Comparison of ENCODE assay signal across 18 cellular contexts in genomic region chr6:165701005-165701404, GRCh38. TPM values are rescaled to one million over a fixed set of nuclear protein-coding genes. Genes with fewer than 3 reads are reported as not detected.
DNase-seq lines count a peak whose midpoint lies in the region; ATAC-seq and TF ChIP-seq lines count a peak whose summit lies in the region.
"Had no signal": no experiment of that assay in that cellular context is flagged by ENCODE, and none has a peak within 500 bp of the region (broad histone marks: within the 10 kb centered on the region; RNA-seq: fewer than 3 reads in every experiment).

No MANE protein-coding gene starts in this region.

- TF ChIP-seq POLR2A in IMR-90 (IDR thresholded peaks at IDR 0.05; ENCODE audit: low read depth, low read length) = no peak

- TF ChIP-seq CTCF in IMR-90 (conservative IDR thresholded peaks at IDR 0.05; ENCODE audit: low read depth, low read length) (no peak), chondrocyte (IDR thresholded peaks at IDR 0.05) (no peak), heart right ventricle (IDR thresholded peaks at IDR 0.05) (no peak)

- H2AFZ ChIP-seq in IMR-90 (replicated peaks; ENCODE audit: low read length, poor library complexity) (no peak overlapping the region), trophoblast cell (ENCODE audit: insufficient read depth, low read length, poor library complexity) (no peak overlapping the region)

- H2BK5ac ChIP-seq in IMR-90 (ENCODE audit: low read depth, low read length, poor library complexity, severe bottlenecking) (no peak overlapping the region), trophoblast cell (ENCODE audit: low read depth, low read length, poor library complexity) (no peak overlapping the region)

- H3K27ac Mint-ChIP-seq in chondrocyte (ENCODE audit: unreplicated experiment) = peak overlapping the region; percentile 70
- H3K27ac Mint-ChIP-seq: CD8-positive, alpha-beta memory T cell had no signal

- H3K27me3 ChIP-seq in IMR-90 (ENCODE audit: control insufficient read depth, insufficient read depth, low read length) (no peaks in the 10 kb centered on the region), heart right ventricle (no peaks in the 10 kb centered on the region), trophoblast cell (ENCODE audit: insufficient read depth, low read length) (no peaks in the 10 kb centered on the region)
- H3K27me3 ChIP-seq: BLaER1 treated with 17β-estradiol and CSF1 and Interleukin-3, amounts not matched to agents 10 nM and 100 nM; SJCRH30 had no signal

- no peak overlapping the region for H2AK5ac ChIP-seq in IMR-90 (ENCODE audit: low read depth, low read length)
- H2AK5ac ChIP-seq in trophoblast cell (ENCODE audit: low read length) = no peak overlapping the region

- H4K5ac ChIP-seq in IMR-90 (ENCODE audit: low read depth, low read length) = no peak overlapping the region

- no peak overlapping the region for H4K91ac ChIP-seq in IMR-90 (ENCODE audit: insufficient read depth, low read depth, low read length)
- H4K91ac ChIP-seq in trophoblast cell (ENCODE audit: low read depth, low read length) = no peak overlapping the region

- no peaks in the 10 kb centered on the region for H3K36me3 ChIP-seq in IMR-90 (ENCODE audit: control insufficient read depth, insufficient read depth, low read length)
- no peaks in the 10 kb centered on the region for H3K36me3 ChIP-seq in heart right ventricle
- no peaks in the 10 kb centered on the region for H3K36me3 ChIP-seq in trophoblast cell (ENCODE audit: control insufficient read depth in 1 of 2, insufficient read depth in 2 of 2, low read length in 2 of 2)
- H3K36me3 ChIP-seq: BLaER1 treated with 17β-estradiol and CSF1 and Interleukin-3, amounts not matched to agents 10 nM and 100 nM; SJCRH30 had no signal

- H3K4me2 ChIP-seq in IMR-90 (ENCODE audit: low read depth, low read length) = peak overlapping the region; percentile 2; the same call in 1 of the 2 replicates
- H3K4me2 ChIP-seq in trophoblast cell (ENCODE audit: low read length) = peak overlapping the region; percentile 32
- H3K4me2 ChIP-seq: A549; BLaER1 treated with 17β-estradiol and CSF1 and Interleukin-3, amounts not matched to agents 10 nM and 100 nM had no signal

- H3K4me1 ChIP-seq in IMR-90 (ENCODE audit: control insufficient read depth, insufficient read depth, low read length) (peaks cover 10% of the 10 kb centered on the region), heart right ventricle (peaks cover 0 to 51% (median 9%) of the 10 kb centered on the region in 9 donors), trophoblast cell (ENCODE audit: control insufficient read depth in 1 of 2, insufficient read depth in 2 of 2, low read length in 2 of 2) (peaks cover 8 to 17% of the 10 kb centered on the region in 2 experiments)
- H3K4me1 ChIP-seq: BLaER1 treated with 17β-estradiol and CSF1 and Interleukin-3, amounts not matched to agents 10 nM and 100 nM; SJCRH30 had no signal

- H3K9me1 ChIP-seq in IMR-90 (ENCODE audit: insufficient read depth, low read length) = peaks cover 14% of the 10 kb centered on the region

- TF ChIP-seq RAD21 in IMR-90 (IDR thresholded peaks at IDR 0.05; ENCODE audit: low read length) = no peak

- H4K8ac ChIP-seq in IMR-90 (ENCODE audit: low read depth in 2 of 2, low read length in 2 of 2) (0 out of 4 replicates have a peak overlapping the region, but pooled peaks of 1 of the 2 experiments have one; percentile 28), trophoblast cell (ENCODE audit: low read depth, low read length) (no peak overlapping the region)

- no peak overlapping the region for H2BK15ac ChIP-seq in IMR-90 (ENCODE audit: low read depth, low read length)

- DNase-seq in IMR-90 (peak; percentile 79), chondrocyte (ENCODE audit: low spot score) (no peak), heart right ventricle (peak in 1 of 2 donors; percentile 59), trophoblast cell (peak; percentile 49 to 81), NCI-H774 (lab: John Stamatoyannopoulos, UW) (no peak), NAMALWA (ENCODE audit: low spot score) (no peak)
- DNase-seq: CD8-positive, alpha-beta memory T cell; KBM-7; NCI-H187; NCI-H2107; NCI-H2227 treated with DMSO at 0.1 percent for 48 hours; NCI-H510A treated with DMSO at 0.1 percent for 48 hours; NCI-H82; SJCRH30 had no signal

- H2AK9ac ChIP-seq in IMR-90 (replicated peaks; ENCODE audit: low read depth, low read length, poor library complexity) = no peak overlapping the region

- H3K4me1 Mint-ChIP-seq in chondrocyte (ENCODE audit: low read depth) = peaks cover 65% of the 10 kb centered on the region
- H3K4me1 Mint-ChIP-seq: CD8-positive, alpha-beta memory T cell had no signal

- H3K27ac ChIP-seq in IMR-90 (ENCODE audit: insufficient read depth, low read length) = no peak overlapping the region
- peak overlapping the region in 8 of 10 donors; percentile 34 to 84 (median 77) for H3K27ac ChIP-seq in heart right ventricle
- H3K27ac ChIP-seq in trophoblast cell (ENCODE audit: low read depth, low read length) = peak overlapping the region; percentile 70
- H3K27ac ChIP-seq: A549; BLaER1 treated with 17β-estradiol and CSF1 and Interleukin-3, amounts not matched to agents 10 nM and 100 nM; RWPE1; SJCRH30 had no signal

- peaks cover 12% of the 10 kb centered on the region for H3K9me3 Mint-ChIP-seq in chondrocyte (ENCODE audit: low read depth)

- no peak overlapping the region for H3K18ac ChIP-seq in IMR-90 (ENCODE audit: low read depth, low read length)
- H3K18ac ChIP-seq in trophoblast cell (ENCODE audit: low read length) = no peak overlapping the region

- H3K4me3 ChIP-seq in IMR-90 (ENCODE audit: insufficient read depth, low read depth, low read length) (no peak overlapping the region), heart right ventricle (no peak overlapping the region), trophoblast cell (ENCODE audit: low read depth, low read length) (no peak overlapping the region)
- H3K4me3 ChIP-seq: A549; BLaER1 treated with 17β-estradiol and CSF1 and Interleukin-3, amounts not matched to agents 10 nM and 100 nM; SJCRH30 had no signal

- intact Hi-C loops in IMR-90 (cut with micrococcal nuclease) (no loop called here), heart right ventricle (cut with DNase I) (loop anchor here in 2 of 10 donors (1.0 to 2.0 kb wide), 3 partner anchors 36 to 74 kb away; partner anchors contain the start of gene PDE10A (in 1 of the 2))

- H4K12ac ChIP-seq in trophoblast cell (ENCODE audit: low read depth, low read length) = no peak overlapping the region

- H3K27me3 Mint-ChIP-seq in chondrocyte (ENCODE audit: low read depth) = no peaks in the 10 kb centered on the region

- no peaks in the 10 kb centered on the region for H4K20me1 ChIP-seq in IMR-90 (ENCODE audit: insufficient read depth, low read length)
- H4K20me1 ChIP-seq: BLaER1 treated with 17β-estradiol and CSF1 and Interleukin-3, amounts not matched to agents 10 nM and 100 nM had no signal

- H3K9me3 ChIP-seq in IMR-90 (ENCODE audit: control insufficient read depth, insufficient read depth, low read length) (no peaks in the 10 kb centered on the region), heart right ventricle (peaks cover 0 to 40% (median 11%) of the 10 kb centered on the region in 11 donors), trophoblast cell (ENCODE audit: insufficient read depth, low read depth, low read length) (no peaks in the 10 kb centered on the region)
- H3K9me3 ChIP-seq: SJCRH30 had no signal

- H3K4ac ChIP-seq in IMR-90 (ENCODE audit: low read depth, low read length) (no peak overlapping the region), trophoblast cell (ENCODE audit: low read depth, low read length) (no peak overlapping the region)

- H3K23ac ChIP-seq in IMR-90 (ENCODE audit: low read depth, low read length) (no peak overlapping the region), trophoblast cell (ENCODE audit: low read length) (no peak overlapping the region)

- no TSS peak for BruUV-seq in IMR-90 (replicated peaks; lab: Mats Ljungman, UMichigan)

- in situ Hi-C loops in IMR-90 (cut with MboI; ENCODE audit: low sequenced_read_pairs) = no loop called here

- H3K36me3 Mint-ChIP-seq in chondrocyte (ENCODE audit: low read depth) = no peaks in the 10 kb centered on the region
- H3K36me3 Mint-ChIP-seq: CD8-positive, alpha-beta memory T cell had no signal

- H2BK20ac ChIP-seq in IMR-90 (ENCODE audit: low read depth, low read length) = no peak overlapping the region

- H3K79me1 ChIP-seq in IMR-90 (ENCODE audit: low read depth in 1 of 2, low read length in 2 of 2) = no peaks in the 10 kb centered on the region
- peaks cover 13% of the 10 kb centered on the region for H3K79me1 ChIP-seq in trophoblast cell (ENCODE audit: low read length)

- ATAC-seq in IMR-90 (ENCODE audit: low read depth) (peak; percentile 70), heart right ventricle (peak; percentile 72 to 93 (median 87)), esophagus mucosa (no peak)
- ATAC-seq: A549 had no signal

- POLR2A ChIA-PET in IMR-90 (lab: Charles Lee; ENCODE audit: unreplicated experiment) = no interaction called here

- H3K56ac ChIP-seq in IMR-90 (ENCODE audit: extremely low read depth, insufficient read depth, low read length) = no peak overlapping the region

- H3K79me2 ChIP-seq in trophoblast cell (ENCODE audit: control insufficient read depth, insufficient read depth, low read length, poor library complexity) = no peaks in the 10 kb centered on the region

- CTCF ChIA-PET in IMR-90 (lab: Yijun Ruan, JAX) = no interaction called here

- H3K4me3 Mint-ChIP-seq in chondrocyte (ENCODE audit: unreplicated experiment) = peak overlapping the region; percentile 20
- H3K4me3 Mint-ChIP-seq: CD8-positive, alpha-beta memory T cell had no signal

- H3K14ac ChIP-seq in IMR-90 (replicated peaks; ENCODE audit: low read depth, low read length) (no peak overlapping the region), trophoblast cell (ENCODE audit: low read length) (no peak overlapping the region)

- H3K9ac ChIP-seq in IMR-90 (ENCODE audit: low read depth, low read length) = no peak overlapping the region
- H3K9ac ChIP-seq in trophoblast cell (ENCODE audit: low read length) = no peak overlapping the region
- H3K9ac ChIP-seq: BLaER1 treated with 17β-estradiol and CSF1 and Interleukin-3, amounts not matched to agents 10 nM and 100 nM had no signal

- dilution Hi-C loops in IMR-90 (cut with HindIII; ENCODE audit: low sequenced_read_pairs, unreplicated experiment) = no loop called here

- no peak overlapping the region for H2BK12ac ChIP-seq in trophoblast cell (ENCODE audit: low read length)

- WGBS in IMR-90 (ENCODE audit: extremely low coverage in 2 of 2, insufficient read length in 1 of 2), 2 experiments = 25% methylated on average over 4 of the region's 4 CpGs; no CpG with 5 or more reads in 1 of the 2 experiments
- WGBS in heart right ventricle, 2 donors = 20 to 39% methylated on average over 4 of the region's 4 CpGs
- WGBS in trophoblast cell (ENCODE audit: extremely low coverage, insufficient coverage, insufficient read length) = no CpG with 5 or more reads among the region's 4 CpGs

- 0 out of 2 replicates have a peak overlapping the region, but pooled peaks have one; percentile 20 for H2BK120ac ChIP-seq in IMR-90 (ENCODE audit: low read depth, low read length)
- no peak overlapping the region for H2BK120ac ChIP-seq in trophoblast cell (ENCODE audit: insufficient read depth, low read length, poor library complexity)

RNA-seq across cellular contexts. Expression of gene PDE10A, which starts 38.0 kb away (rescaled TPM):
- total RNA-seq in IMR-90 (2012; rRNA removed) (12.4 and 15.8 TPM in 2 replicates), chondrocyte (10.4 to 14.3 TPM (median 13.7 TPM) in 3 replicates), heart right ventricle (10 to 100 TPM; 10.0 to 20.4 (median 14.9) TPM), esophagus mucosa (0.72 TPM)
- polyA plus RNA-seq in IMR-90 (2012; rRNA removed) (3.4 and 3.9 TPM in 2 replicates), heart right ventricle (10 to 100 TPM in 1 of 2 donors, 1 to 10 TPM in 1; 6.8 to 10.4 TPM)
- polyA plus RNA-seq in IMR-90 (2012; cell fraction: cytosol; rRNA removed) = 2.7 and 3.3 TPM in 2 replicates
- polyA plus RNA-seq in IMR-90 (2012; cell fraction: nucleus; rRNA removed; ENCODE audit: low replicate concordance) = 6.8 and 27.2 TPM in 2 replicates
- 4.5 and 4.9 TPM in 2 replicates for polyA plus RNA-seq in trophoblast cell (2013)
- total RNA-seq: CD8-positive, alpha-beta memory T cell had no signal
- polyA plus RNA-seq: CD8-positive, alpha-beta memory T cell had no signal

Comparison
In these comparisons a context has a peak if more than half of its experiments do, and no peak if none do; other contexts are left out.
1. DNase-seq: peak in IMR-90 (single experiment) and trophoblast cell (2 of 2); none in chondrocyte (single experiment), NCI-H774 (single experiment) and NAMALWA (single experiment).